Comparison of ENCODE assay signal across 1 cellular context in genomic region chr5:78984611-78985406, GRCh38.
TF ChIP-seq lines count a peak whose summit lies in the region.

Gene ARSB, minus strand, starts transcription at chr5:78985310. Its CDS starts 62 bp downstream, at chr5:78985248.

TF ChIP-seq in HepG2, 621 proteins besides CTCF, POLR2A, EP300 and RAD21 (continued from another document):
- TF ChIP-seq TFE3 (CRISPR knock-in tag; IDR thresholded peaks at IDR 0.05), result no peak
- TF ChIP-seq SAFB2 (CRISPR knock-in tag; IDR thresholded peaks at IDR 0.05; ENCODE audit: borderline replicate concordance, low read depth), result peak; percentile 36; the same call in 1 of the 2 replicates
- TF ChIP-seq TERF1 (CRISPR knock-in tag; IDR thresholded peaks at IDR 0.05), result 0 out of 2 replicates have a peak, but pooled peaks have one; percentile 19
- TF ChIP-seq ZNF766 (CRISPR knock-in tag; IDR thresholded peaks at IDR 0.05; ENCODE audit: borderline replicate concordance), result 0 out of 2 replicates have a peak, but pooled peaks have one; percentile 19
- TF ChIP-seq AGO2 (optimal IDR thresholded peaks at IDR 0.05; ENCODE audit: low read depth, low read length), result peak; percentile 99
- 0 out of 2 replicates have a peak, but pooled peaks have one; percentile 9 for TF ChIP-seq ZNF780A (CRISPR knock-in tag; IDR thresholded peaks at IDR 0.05)
- 0 out of 2 replicates have a peak, but pooled peaks have one; percentile 8 for TF ChIP-seq NR2F2 (IDR thresholded peaks at IDR 0.05; ENCODE audit: borderline replicate concordance, low read depth)
- TF ChIP-seq ARID2 (CRISPR knock-in tag; IDR thresholded peaks at IDR 0.05; ENCODE audit: borderline replicate concordance), result no peak
- TF ChIP-seq U2AF1 (optimal IDR thresholded peaks at IDR 0.05; ENCODE audit: low read depth, low read length), result no peak
- TF ChIP-seq HINFP (CRISPR knock-in tag; IDR thresholded peaks at IDR 0.05; ENCODE audit: low read depth), result peak; percentile 28; the same call in 1 of the 2 replicates
- TF ChIP-seq BRD4 (CRISPR knock-in tag; IDR thresholded peaks at IDR 0.05), result peak; percentile 50; the same call in 1 of the 2 replicates
- TF ChIP-seq ZFY (CRISPR knock-in tag; IDR thresholded peaks at IDR 0.05), result peak; percentile 71
- peak; percentile 42; the same call in 1 of the 2 replicates for TF ChIP-seq HOXA3 (CRISPR knock-in tag; IDR thresholded peaks at IDR 0.05)
- no peak for TF ChIP-seq BCL3 (CRISPR knock-in tag; IDR thresholded peaks at IDR 0.05)
- peak; percentile 55 for TF ChIP-seq TAF1 (CRISPR knock-in tag; IDR thresholded peaks at IDR 0.05)
- TF ChIP-seq ZNF513 (CRISPR knock-in tag; conservative IDR thresholded peaks at IDR 0.05), result 0 out of 2 replicates have a peak, but pooled peaks have one; percentile 47
- TF ChIP-seq ZNF704 (CRISPR knock-in tag; IDR thresholded peaks at IDR 0.05; ENCODE audit: borderline replicate concordance), result 0 out of 2 replicates have a peak, but pooled peaks have one; percentile 12
- TF ChIP-seq GPN1 (CRISPR knock-in tag; IDR thresholded peaks at IDR 0.05; ENCODE audit: borderline replicate concordance), result 0 out of 2 replicates have a peak, but pooled peaks have one; percentile 19
- 0 out of 2 replicates have a peak, but pooled peaks have one; percentile 31 for TF ChIP-seq KDM2A (CRISPR knock-in tag; IDR thresholded peaks at IDR 0.05; ENCODE audit: borderline replicate concordance, low read depth)
- TF ChIP-seq ZBTB14 (CRISPR knock-in tag; IDR thresholded peaks at IDR 0.05), result peak; percentile 42; the same call in 1 of the 2 replicates
- TF ChIP-seq ZSCAN25 (CRISPR knock-in tag; IDR thresholded peaks at IDR 0.05), result no peak
- peak; percentile 94 for TF ChIP-seq ZNF263 (CRISPR knock-in tag; IDR thresholded peaks at IDR 0.05)
- TF ChIP-seq ZNF362 (CRISPR knock-in tag; IDR thresholded peaks at IDR 0.05; ENCODE audit: borderline replicate concordance), result peak; percentile 35; the same call in 1 of the 2 replicates
- TF ChIP-seq ZNF510 (CRISPR knock-in tag; IDR thresholded peaks at IDR 0.05; ENCODE audit: low read depth), result no peak
- TF ChIP-seq BHLHE40 (IDR thresholded peaks at IDR 0.05; ENCODE audit: low read length), result no peak
- TF ChIP-seq RXRB (CRISPR knock-in tag; IDR thresholded peaks at IDR 0.05; ENCODE audit: borderline replicate concordance), result 0 out of 2 replicates have a peak, but pooled peaks have one; percentile 43
- TF ChIP-seq IRF2 (CRISPR knock-in tag; IDR thresholded peaks at IDR 0.05), result peak; percentile 36; the same call in 1 of the 2 replicates
- no peak for TF ChIP-seq MLX (CRISPR knock-in tag; IDR thresholded peaks at IDR 0.05)
- peak; percentile 82 for TF ChIP-seq ZNF687 (CRISPR knock-in tag; IDR thresholded peaks at IDR 0.05)
- peak; percentile 49; the same call in 1 of the 2 replicates for TF ChIP-seq PHF8 (CRISPR knock-in tag; IDR thresholded peaks at IDR 0.05)
- peak; percentile 36 for TF ChIP-seq HNRNPLL (IDR thresholded peaks at IDR 0.05; ENCODE audit: low read depth, low read length, poor library complexity, severe bottlenecking)
